8 cellular contexts compared by ENCODE assay signal in the genomic region with DNA sequence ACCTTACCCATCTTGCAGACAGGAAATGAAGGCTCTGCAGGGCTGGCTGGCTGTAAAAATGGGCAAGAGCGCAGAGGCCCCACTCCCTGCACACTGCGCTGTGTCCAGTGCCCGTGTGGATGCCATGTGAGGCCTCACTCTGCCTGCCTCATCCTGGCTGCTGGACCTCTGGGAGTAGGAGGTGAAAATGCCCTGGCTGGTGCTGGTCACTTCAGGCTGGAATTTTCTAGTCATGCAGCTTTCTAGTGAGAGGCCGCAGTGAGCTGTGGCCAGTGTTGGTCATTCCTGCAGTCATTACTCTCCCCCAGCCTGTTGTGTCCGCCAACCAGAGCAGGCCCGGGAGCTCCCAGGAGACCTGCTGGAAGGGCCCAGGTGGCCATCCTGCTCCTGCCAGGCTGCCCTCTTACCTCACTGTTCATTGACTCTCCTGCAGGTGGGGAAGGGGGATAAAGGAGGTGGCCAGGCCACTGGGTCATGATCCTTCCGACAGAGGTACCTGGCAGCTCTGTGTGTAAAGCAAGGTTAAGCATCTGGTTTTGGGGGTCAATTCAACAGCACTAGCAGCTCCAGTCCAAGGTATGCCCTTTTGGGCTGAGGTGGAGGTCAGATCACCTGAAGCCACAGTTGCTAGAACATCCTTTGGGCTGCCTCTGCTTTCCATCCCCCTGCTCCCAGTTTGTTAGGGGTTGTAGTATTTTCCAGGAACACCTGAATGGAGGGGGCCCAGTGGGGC. TPM values are rescaled to one million over a fixed set of nuclear protein-coding genes. Genes with fewer than 3 reads are reported as not detected.
DNase-seq lines count a peak whose midpoint lies in the region; ATAC-seq and TF ChIP-seq lines count a peak whose summit lies in the region.

No MANE protein-coding gene starts in this region.

- peak overlapping the region; percentile 24 for H3K4me3 ChIP-seq in left ventricle myocardium inferior

- H3K9me3 ChIP-seq in left ventricle myocardium inferior (replicated peaks), result no peaks in the 10 kb centered on the region

- H3K4me3 Mint-ChIP-seq in stimulated activated naive B cell treated with anti-CD40 and anti-IgM and Interleukin-4, amounts not matched to agents 10 μg/mL and 1 μg/mL and 100 μg/mL, for 72 hours, result peak overlapping the region; percentile 63 to 67

- peaks cover 100% of the 10 kb centered on the region for H3K4me1 ChIP-seq in left ventricle myocardium inferior

- peak overlapping the region; percentile 75 for H3K27ac ChIP-seq in RWPE1
- peak overlapping the region; percentile 97 for H3K27ac ChIP-seq in left ventricle myocardium inferior (replicated peaks)

- no peak for TF ChIP-seq CTCF in RWPE1 (conservative IDR thresholded peaks at IDR 0.05; ENCODE audit: low read depth)
- TF ChIP-seq CTCF in left ventricle myocardium inferior (IDR thresholded peaks at IDR 0.05; ENCODE audit: borderline replicate concordance), result no peak

- POLR2A ChIA-PET in RWPE1 (lab: Yijun Ruan, JAX; ENCODE audit: low non-redundant PET), result interaction anchor here (0.7 kb wide), 1 partner anchor 18 kb away, joined by 3 read pairs; no protein-coding TSS in a partner anchor

- ATAC-seq in HG02571 (IDR thresholded peaks at IDR 0.05; ENCODE audit: unreplicated experiment), result peak; percentile 8
- peak; percentile 21 to 25 for ATAC-seq in stimulated activated naive B cell treated with anti-CD40 and anti-IgM and Interleukin-4, amounts not matched to agents 10 μg/mL and 1 μg/mL and 100 μg/mL, for 72 hours (replicated peaks)
- no peak for ATAC-seq in HG03139 (IDR thresholded peaks at IDR 0.05; ENCODE audit: unreplicated experiment)

- H3K4me1 Mint-ChIP-seq in stimulated activated naive B cell treated with anti-CD40 and anti-IgM and Interleukin-4, amounts not matched to agents 10 μg/mL and 1 μg/mL and 100 μg/mL, for 72 hours, result peaks cover 62 to 89% of the 10 kb centered on the region in 2 donors

- CTCF ChIA-PET in RWPE1 (lab: Yijun Ruan, JAX), result interaction anchor here (0.7 to 2.4 kb wide), 2 partner anchors 10 to 48 kb away, joined by 3 to 8 read pairs; no protein-coding TSS in a partner anchor

- H3K36me3 ChIP-seq in left ventricle myocardium inferior, result peaks cover 38% of the 10 kb centered on the region

- H3K27me3 ChIP-seq in left ventricle myocardium inferior (ENCODE audit: low read depth), result no peaks in the 10 kb centered on the region

- peaks cover 45 to 76% of the 10 kb centered on the region in 2 donors for H3K36me3 Mint-ChIP-seq in stimulated activated naive B cell treated with anti-CD40 and anti-IgM and Interleukin-4, amounts not matched to agents 10 μg/mL and 1 μg/mL and 100 μg/mL, for 72 hours

- peak overlapping the region; percentile 82 for H3K27ac Mint-ChIP-seq in stimulated activated naive B cell treated with anti-CD40 and anti-IgM and Interleukin-4, amounts not matched to agents 10 μg/mL and 1 μg/mL and 100 μg/mL, for 72 hours

- intact Hi-C loops in left ventricle myocardium inferior (cut with micrococcal nuclease), result no loop called here

- DNase-seq in RWPE1 (ENCODE audit: low spot score), result no peak
- no peak for DNase-seq in left ventricle myocardium inferior
- DNase-seq in stimulated activated naive B cell treated with anti-CD40 and anti-IgM and Interleukin-4, amounts not matched to agents 10 μg/mL and 1 μg/mL and 100 μg/mL, for 72 hours, result no peak
- DNase-seq in NCI-H774 (lab: John Stamatoyannopoulos, UW), result no peak
- no peak for DNase-seq in T-helper 9 cell
- no peak for DNase-seq in OCI-M1 (lab: John Stamatoyannopoulos, UW)

- H3K27me3 Mint-ChIP-seq in stimulated activated naive B cell treated with anti-CD40 and anti-IgM and Interleukin-4, amounts not matched to agents 10 μg/mL and 1 μg/mL and 100 μg/mL, for 72 hours, result no peaks in the 10 kb centered on the region

- H3K9me3 Mint-ChIP-seq in stimulated activated naive B cell treated with anti-CD40 and anti-IgM and Interleukin-4, amounts not matched to agents 10 μg/mL and 1 μg/mL and 100 μg/mL, for 72 hours, result no peaks in the 10 kb centered on the region

RNA-seq across cellular contexts. Expression of a gene that starts 39.8 kb away (rescaled TPM):
- total RNA-seq in left ventricle myocardium inferior, result 50.5 TPM
